ENCODE assay signal across 8 cellular contexts in the genomic region with DNA sequence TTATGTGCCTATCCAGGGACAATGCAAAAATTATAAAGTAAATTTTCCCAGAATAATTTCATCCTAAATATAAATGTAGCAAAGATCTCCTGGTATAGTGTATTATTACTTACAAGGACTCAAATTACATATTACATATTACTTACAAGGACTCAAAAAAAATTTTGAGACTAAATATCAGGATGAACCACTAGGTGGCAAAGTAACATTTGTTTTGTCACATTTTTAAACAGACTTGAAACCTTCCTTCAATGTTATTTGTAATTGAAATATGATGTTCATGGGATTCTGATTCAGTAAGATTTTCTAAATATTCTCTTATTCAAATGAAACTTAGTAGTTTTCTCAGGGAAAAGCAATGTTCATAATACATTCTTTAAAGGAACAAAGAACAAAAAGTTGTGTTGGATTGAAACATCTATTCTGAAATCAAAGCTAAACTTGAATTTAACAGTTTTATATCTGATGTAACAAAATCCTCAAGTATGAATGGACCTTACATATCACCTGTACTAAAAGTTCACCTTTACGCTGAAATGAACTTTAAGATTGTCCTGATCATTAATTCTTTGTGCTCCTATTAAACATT.
A peak's percentile ranks its signal among the peaks of the same experiment; 100 is the strongest.
DNase-seq lines count a peak whose midpoint lies in the region; ATAC-seq and TF ChIP-seq lines count a peak whose summit lies in the region.

No MANE protein-coding gene starts in this region.

- DNase-seq in Caki2 (ENCODE audit: low read depth) (peak; percentile 26), HEK293T (ENCODE audit: extremely low spot score) (peak; percentile 7), NCI-H526 treated with DMSO at 0.1 percent for 48 hours (lab: John Stamatoyannopoulos, UW) (peak; percentile 87), cardiac fibroblast (ENCODE audit: low read depth in 2 of 2) (peak; percentile 81 to 87), mesothelial cell of epicardium (ENCODE audit: low spot score in 2 of 2, unreplicated experiment in 2 of 2) (no peak), posterior vena cava (ENCODE audit: low spot score) (no peak), substantia nigra (lab: John Stamatoyannopoulos, UW) (no peak)

- POLR2A ChIA-PET in HEK293T (lab: Yijun Ruan, JAX) = no interaction called here

- in situ Hi-C loops in Caki2 (cut with HindIII; ENCODE audit: low pct_unique_long_range_greater_than_20kb, low sequenced_read_pairs) = no loop called here

- no peak for ATAC-seq in HG02798 (IDR thresholded peaks at IDR 0.05; ENCODE audit: poor library complexity, unreplicated experiment)

- peaks cover 7% of the 10 kb centered on the region for H3K36me3 Mint-ChIP-seq in mesothelial cell of epicardium

- no peak overlapping the region for H3K4me3 Mint-ChIP-seq in mesothelial cell of epicardium

- no peak overlapping the region for H3K4me3 ChIP-seq in cardiac fibroblast (replicated peaks in 1 of 2; ENCODE audit: low read depth in 2 of 2, low read length in 2 of 2)

- H3K4me1 Mint-ChIP-seq in mesothelial cell of epicardium = peaks cover 12% of the 10 kb centered on the region

- H3K9me3 Mint-ChIP-seq in mesothelial cell of epicardium = peaks cover 9% of the 10 kb centered on the region

- CTCF ChIA-PET in HEK293T (lab: Yijun Ruan, JAX) = interaction anchor here (0.5 to 0.9 kb wide), 2 partner anchors 12 to 587 kb away, joined by 3 read pairs; no protein-coding TSS in a partner anchor

- no peak overlapping the region for H3K27ac ChIP-seq in substantia nigra (ENCODE audit: low read depth, low read length, poor library complexity, severe bottlenecking)

- no peaks in the 10 kb centered on the region for H3K27me3 Mint-ChIP-seq in mesothelial cell of epicardium (ENCODE audit: low read depth)

- TF ChIP-seq CTCF in cardiac fibroblast (IDR thresholded peaks at IDR 0.05; ENCODE audit: low read depth, low read length) = no peak
- TF ChIP-seq CTCF in mesothelial cell of epicardium (IDR thresholded peaks at IDR 0.05; ENCODE audit: unreplicated experiment) = peak; percentile 92

- intact Hi-C loops in posterior vena cava (cut with DNase I) = no loop called here

- no peak overlapping the region for H3K27ac Mint-ChIP-seq in mesothelial cell of epicardium

TF ChIP-seq in HEK293T, 16 proteins besides CTCF, POLR2A, EP300 and RAD21:
- no peak for TF ChIP-seq FOXK2 (IDR thresholded peaks at IDR 0.05)
- TF ChIP-seq BHLHE40 (IDR thresholded peaks at IDR 0.05; ENCODE audit: borderline replicate concordance) = no peak
- TF ChIP-seq, protein P1, sequence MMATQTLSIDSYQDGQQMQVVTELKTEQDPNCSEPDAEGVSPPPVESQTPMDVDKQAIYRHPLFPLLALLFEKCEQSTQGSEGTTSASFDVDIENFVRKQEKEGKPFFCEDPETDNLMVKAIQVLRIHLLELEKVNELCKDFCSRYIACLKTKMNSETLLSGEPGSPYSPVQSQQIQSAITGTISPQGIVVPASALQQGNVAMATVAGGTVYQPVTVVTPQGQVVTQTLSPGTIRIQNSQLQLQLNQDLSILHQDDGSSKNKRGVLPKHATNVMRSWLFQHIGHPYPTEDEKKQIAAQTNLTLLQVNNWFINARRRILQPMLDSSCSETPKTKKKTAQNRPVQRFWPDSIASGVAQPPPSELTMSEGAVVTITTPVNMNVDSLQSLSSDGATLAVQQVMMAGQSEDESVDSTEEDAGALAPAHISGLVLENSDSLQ (IDR thresholded peaks at IDR 0.05) = no peak
- no peak for TF ChIP-seq NFRKB (IDR thresholded peaks at IDR 0.05)
- no peak for TF ChIP-seq L3MBTL2 (conservative IDR thresholded peaks at IDR 0.05)
- TF ChIP-seq ELF4 (IDR thresholded peaks at IDR 0.05) = no peak

Comparison
In these comparisons a context has a peak if more than half of its experiments do, and no peak if none do; other contexts are left out.
1. DNase-seq: peak in Caki2 (single experiment), HEK293T (single experiment), NCI-H526 treated with DMSO at 0.1 percent for 48 hours (single experiment) and cardiac fibroblast (2 of 2); none in mesothelial cell of epicardium (0 of 2), posterior vena cava (single experiment) and substantia nigra (0 of 49).